In the genomic region with DNA sequence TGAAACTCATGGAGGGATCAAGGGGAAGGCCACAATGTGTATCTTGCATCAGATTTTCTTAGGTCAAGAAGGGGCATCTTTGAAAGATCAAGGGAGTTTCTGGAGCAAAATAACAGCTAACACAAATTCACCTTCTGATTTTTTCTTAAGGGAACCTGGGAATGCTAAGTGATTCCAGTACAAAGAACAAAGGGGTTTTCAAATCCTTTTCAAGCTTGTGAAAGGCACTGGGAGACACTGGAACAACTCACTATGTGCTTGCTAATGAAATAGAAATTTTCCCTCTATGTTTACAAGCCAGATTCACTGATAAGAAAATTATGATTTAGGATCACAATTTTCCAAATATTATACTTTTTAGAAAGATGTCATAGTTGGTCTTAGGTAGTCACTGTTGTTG, we compare ENCODE assay signal across 22 cellular contexts.
"Had no signal": no experiment of that assay in that cellular context is flagged by ENCODE, and none has a peak within 500 bp of the region (broad histone marks: within the 10 kb centered on the region; RNA-seq: fewer than 3 reads in every experiment).

No MANE protein-coding gene starts in this region.

- H3K9me3 ChIP-seq: adrenal gland, esophagus squamous epithelium, gastrocnemius medialis, mucosa of descending colon, pancreas, right lobe of liver, stomach, transverse colon had no signal

- H3K9me3 Mint-ChIP-seq: stimulated activated effector memory CD8-positive, alpha-beta T cell treated with anti-CD3 and anti-CD28 coated beads, Interleukin-12 subunit alpha, Interleukin-12 subunit beta, amount 100 ng/mL, for 72 hours had no signal

- H3K27me3 ChIP-seq: adrenal gland, esophagus squamous epithelium, gastrocnemius medialis, pancreas, right lobe of liver, stomach, transverse colon had no signal

- H3K36me3 ChIP-seq: adrenal gland, esophagus squamous epithelium, gastrocnemius medialis, pancreas, right lobe of liver, stomach, transverse colon had no signal

- H3K27ac ChIP-seq: adrenal gland, gastrocnemius medialis, pancreas, right lobe of liver, skin epidermis, transverse colon had no signal

- H3K4me1 ChIP-seq: pancreas, right lobe of liver, stomach had no signal

- H3K4me3 ChIP-seq: adrenal gland, esophagus squamous epithelium, gastrocnemius medialis, mucosa of descending colon, pancreas, right lobe of liver, skin epidermis, stomach, transverse colon had no signal

- H3K27ac Mint-ChIP-seq: activated CD4-positive, alpha-beta T cell treated with anti-CD3 and anti-CD28 coated beads for 36 hours; stimulated activated effector memory CD8-positive, alpha-beta T cell treated with anti-CD3 and anti-CD28 coated beads, Interleukin-12 subunit alpha, Interleukin-12 subunit beta, amount 100 ng/mL, for 72 hours had no signal

- H3K27me3 Mint-ChIP-seq: activated CD4-positive, alpha-beta T cell treated with anti-CD3 and anti-CD28 coated beads for 36 hours had no signal

- DNase-seq: activated CD4-positive, alpha-beta T cell treated with anti-CD3 and anti-CD28 coated beads for 36 hours; activated CD4-positive, alpha-beta T cell treated with anti-CD3 and anti-CD28 coated beads, Interleukin-2, amount 50 U/mL, for 4 hours; activated CD8-positive, alpha-beta memory T cell treated with anti-CD3 and anti-CD28 coated beads, Interleukin-2, amount 50 U/mL, for 48 hours; activated effector memory CD4-positive, alpha-beta T cell treated with anti-CD3 and anti-CD28 coated beads, Interleukin-2, amount 50 U/mL, for 16 hours; activated naive CD4-positive, alpha-beta T cell treated with anti-CD3 and anti-CD28 coated beads, Interleukin-2, amount 50 U/mL, for 16 hours; activated T-cell treated with anti-CD3 and anti-CD28 coated beads, Interleukin-2, amount 50 U/mL, for 48 hours; adrenal gland; central memory CD4-positive, alpha-beta T cell; esophagus squamous epithelium; gastrocnemius medialis; hippocampal formation; left ventricle myocardium superior; mammary epithelial cell; mucosa of descending colon; pancreas; right lobe of liver; stimulated activated CD4-positive, alpha-beta T cell treated with anti-CD3 and anti-CD28 coated beads, Interleukin-1b, Interleukin-23, amount 100 ng/mL, for 48 hours; stomach; transverse colon had no signal

- ATAC-seq: activated CD4-positive, alpha-beta T cell treated with anti-CD3 and anti-CD28 coated beads for 36 hours; gastrocnemius medialis; left ventricle myocardium superior; mucosa of descending colon; pancreas; right lobe of liver; SK-N-SH treated with all-trans-retinoic acid at 6 μM for 48 hours; stimulated activated effector memory CD8-positive, alpha-beta T cell treated with anti-CD3 and anti-CD28 coated beads, Interleukin-12 subunit alpha, Interleukin-12 subunit beta, amount 100 ng/mL, for 72 hours had no signal

- H3K4me3 Mint-ChIP-seq: activated CD4-positive, alpha-beta T cell treated with anti-CD3 and anti-CD28 coated beads for 36 hours; stimulated activated effector memory CD8-positive, alpha-beta T cell treated with anti-CD3 and anti-CD28 coated beads, Interleukin-12 subunit alpha, Interleukin-12 subunit beta, amount 100 ng/mL, for 72 hours had no signal

- H3K36me3 Mint-ChIP-seq: stimulated activated effector memory CD8-positive, alpha-beta T cell treated with anti-CD3 and anti-CD28 coated beads, Interleukin-12 subunit alpha, Interleukin-12 subunit beta, amount 100 ng/mL, for 72 hours had no signal
